In the genomic region with DNA sequence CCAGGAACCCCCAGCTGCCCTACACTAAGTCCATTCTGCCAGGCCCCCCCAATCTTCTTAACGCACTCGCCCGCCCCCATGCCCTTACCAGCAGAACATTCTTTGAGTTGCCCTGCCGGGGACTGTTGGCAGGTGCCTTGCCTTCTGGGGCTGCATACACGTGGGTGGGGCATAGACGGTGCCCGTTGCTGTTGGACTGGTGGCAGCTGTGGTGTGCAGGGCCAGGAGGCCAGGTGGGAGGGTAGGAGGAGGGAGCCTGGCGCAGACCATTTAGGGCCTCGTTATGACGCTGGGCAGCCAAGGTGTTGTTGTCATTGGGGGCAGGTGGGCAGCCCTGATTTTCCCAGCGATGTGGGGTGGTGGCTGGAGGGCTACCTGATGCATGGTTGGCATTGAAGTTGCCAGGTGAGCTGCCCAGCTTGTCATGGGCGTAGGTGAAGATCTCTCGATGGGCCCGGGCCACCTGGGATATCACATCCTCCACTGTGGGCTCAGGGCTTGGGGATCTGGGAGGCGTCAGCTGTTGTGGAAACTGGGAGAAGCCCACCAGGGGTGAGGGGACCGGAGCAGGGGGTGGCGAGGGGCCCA, we compare ENCODE assay signal across 10 cellular contexts. TPM values are rescaled to one million over a fixed set of nuclear protein-coding genes. Genes with fewer than 3 reads are reported as not detected.
DNase-seq lines count a peak whose midpoint lies in the region; ATAC-seq and TF ChIP-seq lines count a peak whose summit lies in the region.
"Had no signal": no experiment of that assay in that cellular context is flagged by ENCODE, and none has a peak within 500 bp of the region (broad histone marks: within the 10 kb centered on the region; RNA-seq: fewer than 3 reads in every experiment).

No MANE protein-coding gene starts in this region.

- WGBS in ovary, 3 donors = 65 to 68% (median 66%) methylated on average over 17 of the region's 17 CpGs

- TF ChIP-seq CTCF in MM.1S (IDR thresholded peaks at IDR 0.05; ENCODE audit: low read length) (no peak), ovary (IDR thresholded peaks at IDR 0.05) (no peak)

- H3K4me1 Mint-ChIP-seq in dendritic cell treated with granulocyte-macrophage colony-stimulating factor and Interleukin-4, amounts not matched to agents 40 ng/mL and 50 ng/mL, for 4 days (ENCODE audit: low read depth) = peaks cover 68% of the 10 kb centered on the region

- DNase-seq in MM.1S (no peak), ovary (peak in 1 of 5 donors; percentile 45), NCI-H446 treated with DMSO at 0.1 percent for 48 hours (lab: John Stamatoyannopoulos, UW) (no peak), NCI-H774 (lab: John Stamatoyannopoulos, UW) (no peak)
- DNase-seq: KBM-7, NCI-H524 treated with DMSO at 0.1 percent for 48 hours had no signal

- no peaks in the 10 kb centered on the region for H3K9me2 ChIP-seq in MM.1S (replicated peaks; ENCODE audit: insufficient read depth, low read length)

- peak overlapping the region; percentile 99 for H3K4me2 ChIP-seq in BLaER1
- H3K4me2 ChIP-seq in MM.1S (ENCODE audit: low read depth, low read length) = peak overlapping the region; percentile 86

- no peak for TF ChIP-seq EP300 in ovary (IDR thresholded peaks at IDR 0.05)

- TF ChIP-seq POLR2A in ovary (IDR thresholded peaks at IDR 0.05) = no peak

- H3K4me3 ChIP-seq in BLaER1 (peak overlapping the region; percentile 62), MM.1S (ENCODE audit: low read length) (peak overlapping the region; percentile 32; the same call in 1 of the 2 replicates), ovary (no peak overlapping the region)

- H3K27ac Mint-ChIP-seq in dendritic cell treated with granulocyte-macrophage colony-stimulating factor and Interleukin-4, amounts not matched to agents 40 ng/mL and 50 ng/mL, for 4 days = peak overlapping the region; percentile 92

- peaks cover 89% of the 10 kb centered on the region for H3K4me1 ChIP-seq in BLaER1
- peaks cover 37% of the 10 kb centered on the region for H3K4me1 ChIP-seq in MM.1S (ENCODE audit: low read length)
- peaks cover 32% of the 10 kb centered on the region for H3K4me1 ChIP-seq in ovary (ENCODE audit: insufficient read depth)

- H3K36me3 ChIP-seq in BLaER1 (peaks cover 30% of the 10 kb centered on the region), MM.1S (replicated peaks; ENCODE audit: insufficient read depth, low read length) (no peaks in the 10 kb centered on the region), ovary (no peaks in the 10 kb centered on the region)

- H3K9me3 ChIP-seq in BLaER1 = no peaks in the 10 kb centered on the region
- H3K9me3 ChIP-seq in MM.1S (replicated peaks; ENCODE audit: insufficient read depth, low read length) = no peaks in the 10 kb centered on the region
- H3K9me3 ChIP-seq in ovary = no peaks in the 10 kb centered on the region

- H4K20me1 ChIP-seq in BLaER1 = no peaks in the 10 kb centered on the region
- H4K20me1 ChIP-seq in MM.1S (ENCODE audit: insufficient read depth, low read length) = no peaks in the 10 kb centered on the region

- peaks cover 63% of the 10 kb centered on the region for H3K36me3 Mint-ChIP-seq in dendritic cell treated with granulocyte-macrophage colony-stimulating factor and Interleukin-4, amounts not matched to agents 40 ng/mL and 50 ng/mL, for 4 days (ENCODE audit: low read depth)

- H3K27ac ChIP-seq in BLaER1 = peak overlapping the region; percentile 99
- peak overlapping the region; percentile 78 for H3K27ac ChIP-seq in MM.1S (ENCODE audit: low read length)
- peak overlapping the region; percentile 33 to 85 for H3K27ac ChIP-seq in ovary

- peak overlapping the region; percentile 84 for H3K9ac ChIP-seq in BLaER1
- H3K9ac ChIP-seq in MM.1S (ENCODE audit: low read length) = peak overlapping the region; percentile 37; the same call in 1 of the 2 replicates

- no peak overlapping the region for H2AFZ ChIP-seq in MM.1S (ENCODE audit: low read length)

- peaks cover 16% of the 10 kb centered on the region for H3K27me3 Mint-ChIP-seq in dendritic cell treated with granulocyte-macrophage colony-stimulating factor and Interleukin-4, amounts not matched to agents 40 ng/mL and 50 ng/mL, for 4 days

- H3K4me3 Mint-ChIP-seq in dendritic cell treated with granulocyte-macrophage colony-stimulating factor and Interleukin-4, amounts not matched to agents 40 ng/mL and 50 ng/mL, for 4 days = no peak overlapping the region

- no peaks in the 10 kb centered on the region for H3K27me3 ChIP-seq in BLaER1
- H3K27me3 ChIP-seq in MM.1S (replicated peaks; ENCODE audit: insufficient read depth, low read length) = no peaks in the 10 kb centered on the region
- no peaks in the 10 kb centered on the region for H3K27me3 ChIP-seq in ovary

- peaks cover 39% of the 10 kb centered on the region for H3K79me2 ChIP-seq in MM.1S (ENCODE audit: low read length)

- no peaks in the 10 kb centered on the region for H3K9me3 Mint-ChIP-seq in dendritic cell treated with granulocyte-macrophage colony-stimulating factor and Interleukin-4, amounts not matched to agents 40 ng/mL and 50 ng/mL, for 4 days

- intact Hi-C loops in dendritic cell treated with granulocyte-macrophage colony-stimulating factor and Interleukin-4, amounts not matched to agents 40 ng/mL and 50 ng/mL, for 4 days (cut with micrococcal nuclease) = no loop called here
- intact Hi-C loops in ovary (cut with DNase I) = loop anchor here in 1 of 4 donors (5.0 kb wide), 1 partner anchor 33 kb away; a partner anchor contains a TSS

- H3F3A ChIP-seq in MM.1S (ENCODE audit: insufficient read depth, low read length) = peaks cover 45% of the 10 kb centered on the region

- ATAC-seq in GM19467 (IDR thresholded peaks at IDR 0.05; ENCODE audit: unreplicated experiment) (no peak), HG03571 (IDR thresholded peaks at IDR 0.05; ENCODE audit: unreplicated experiment) (no peak)

RNA-seq across cellular contexts. Expression of a gene that starts 4.9 kb away (rescaled TPM):
- 10 to 100 TPM; 10.7 to 73.8 (median 23.7) TPM for total RNA-seq in ovary
- polyA plus RNA-seq in ovary = 10 to 100 TPM; 11.8 to 59.0 TPM

RNA-seq across cellular contexts. Expression of a gene that starts 26.3 kb away (rescaled TPM):
- 100 to 1,000 TPM in 1 of 7 donors, 10 to 100 TPM in 6; 59.6 to 110 (median 83.3) TPM for total RNA-seq in ovary
- polyA plus RNA-seq in ovary = 100 to 1,000 TPM in 1 of 2 donors, 10 to 100 TPM in 1; 60.8 to 122 TPM

RNA-seq across cellular contexts. Expression of a gene that starts 32.7 kb away (rescaled TPM):
- 100 to 1,000 TPM in 2 of 7 donors, 10 to 100 TPM in 5; 51.4 to 129 (median 89.3) TPM for total RNA-seq in ovary
- polyA plus RNA-seq in ovary = 10 to 100 TPM; 77.5 to 87.2 TPM

RNA-seq across cellular contexts. Expression of a gene that starts 41.2 kb away (rescaled TPM):
- total RNA-seq in ovary = 10 to 100 TPM; 42.2 to 73.9 (median 66.7) TPM
- polyA plus RNA-seq in ovary = 10 to 100 TPM; 45.1 to 51.3 TPM

RNA-seq across cellular contexts. Expression of a gene that starts 44.9 kb away (rescaled TPM):
- total RNA-seq in ovary = 100 to 1,000 TPM in 4 of 7 donors, 10 to 100 TPM in 3; 39.9 to 122 (median 106) TPM
- 100 to 1,000 TPM in 1 of 2 donors, 10 to 100 TPM in 1; 53.1 to 113 TPM for polyA plus RNA-seq in ovary
